In genomic region chr1:55831759-55832158, GRCh38 we compare ENCODE assay signal across 25 cellular contexts.
"Had no signal": no experiment of that assay in that cellular context is flagged by ENCODE, and none has a peak within 500 bp of the region (broad histone marks: within the 10 kb centered on the region; RNA-seq: fewer than 3 reads in every experiment).

No MANE protein-coding gene starts in this region.

- H3K4me3 Mint-ChIP-seq: naive thymus-derived CD4-positive, alpha-beta T cell; natural killer cell treated with Interleukin-12 subunit alpha and Interleukin-12 subunit beta and Interleukin-15 and Interleukin-18, amount 100 ng/mL, for 72 hours; neural progenitor cell; stimulated activated effector memory CD8-positive, alpha-beta T cell treated with anti-CD3 and anti-CD28 coated beads, Interleukin-12 subunit alpha, Interleukin-12 subunit beta, amount 100 ng/mL, for 72 hours; stimulated activated naive B cell treated with anti-CD40 and anti-IgM and Interleukin-4, amounts not matched to agents 10 μg/mL and 1 μg/mL and 100 μg/mL, for 72 hours; stimulated activated naive CD8-positive, alpha-beta T cell treated with anti-CD3 and anti-CD28 coated beads, Interleukin-15, Interleukin-2, amounts not matched to agents 100 ng/mL and 50 ng/mL, for 24 hours had no signal

- H3K4me1 Mint-ChIP-seq: neural progenitor cell; stimulated activated effector memory CD8-positive, alpha-beta T cell treated with anti-CD3 and anti-CD28 coated beads, Interleukin-12 subunit alpha, Interleukin-12 subunit beta, amount 100 ng/mL, for 72 hours; stimulated activated naive B cell treated with anti-CD40 and anti-IgM and Interleukin-4, amounts not matched to agents 10 μg/mL and 1 μg/mL and 100 μg/mL, for 72 hours had no signal

- H3K9me3 Mint-ChIP-seq: natural killer cell treated with Interleukin-12 subunit alpha and Interleukin-12 subunit beta and Interleukin-15 and Interleukin-18, amount 100 ng/mL, for 72 hours; neural progenitor cell; stimulated activated effector memory CD8-positive, alpha-beta T cell treated with anti-CD3 and anti-CD28 coated beads, Interleukin-12 subunit alpha, Interleukin-12 subunit beta, amount 100 ng/mL, for 72 hours; stimulated activated naive CD8-positive, alpha-beta T cell treated with anti-CD3 and anti-CD28 coated beads, Interleukin-15, Interleukin-2, amounts not matched to agents 100 ng/mL and 50 ng/mL, for 24 hours had no signal

- H3K4me1 ChIP-seq: neural progenitor cell, prostate gland, right lobe of liver, vagina had no signal

- ATAC-seq: naive thymus-derived CD4-positive, alpha-beta T cell; natural killer cell treated with Interleukin-12 subunit alpha and Interleukin-12 subunit beta and Interleukin-15 and Interleukin-18, amount 100 ng/mL, for 72 hours; right cardiac atrium; right lobe of liver; stimulated activated effector memory CD8-positive, alpha-beta T cell treated with anti-CD3 and anti-CD28 coated beads, Interleukin-12 subunit alpha, Interleukin-12 subunit beta, amount 100 ng/mL, for 72 hours; stimulated activated naive B cell treated with anti-CD40 and anti-IgM and Interleukin-4, amounts not matched to agents 10 μg/mL and 1 μg/mL and 100 μg/mL, for 72 hours had no signal

- H3K36me3 Mint-ChIP-seq: naive thymus-derived CD4-positive, alpha-beta T cell; natural killer cell treated with Interleukin-12 subunit alpha and Interleukin-12 subunit beta and Interleukin-15 and Interleukin-18, amount 100 ng/mL, for 72 hours; neural progenitor cell; stimulated activated effector memory CD8-positive, alpha-beta T cell treated with anti-CD3 and anti-CD28 coated beads, Interleukin-12 subunit alpha, Interleukin-12 subunit beta, amount 100 ng/mL, for 72 hours; stimulated activated naive B cell treated with anti-CD40 and anti-IgM and Interleukin-4, amounts not matched to agents 10 μg/mL and 1 μg/mL and 100 μg/mL, for 72 hours had no signal

- H3K9ac ChIP-seq: neural progenitor cell had no signal

- DNase-seq: naive thymus-derived CD4-positive, alpha-beta T cell; occipital lobe; ovary; right cardiac atrium; right lobe of liver; sigmoid colon; small intestine; stimulated activated CD4-positive, alpha-beta T cell treated with anti-CD3 and anti-CD28 coated beads, Interleukin-15, amount 100 ng/mL, for 24 hours; stimulated activated CD4-positive, alpha-beta T cell treated with anti-CD3 and anti-CD28 coated beads, Interleukin-2, amount 100 ng/mL, for 24 hours; stimulated activated CD4-positive, alpha-beta T cell treated with anti-CD3 and anti-CD28 coated beads, Interleukin-2, amount 100 ng/mL, for 48 hours; stimulated activated CD4-positive, alpha-beta T cell treated with anti-CD3 and anti-CD28 coated beads, Interleukin-4, amount 100 ng/mL, for 24 hours; stimulated activated naive B cell treated with anti-CD40 and anti-IgM and Interleukin-4, amounts not matched to agents 10 μg/mL and 1 μg/mL and 100 μg/mL, for 72 hours; stimulated activated naive CD4-positive, alpha-beta T cell treated with Interleukin-2 at 50 U/mL for 16 hours; stomach; thyroid gland; trophoblast cell; upper lobe of left lung had no signal

- H3K27me3 ChIP-seq: neural progenitor cell, ovary, right lobe of liver, sigmoid colon, stomach, thyroid gland, tibial nerve, upper lobe of left lung, vagina had no signal

- H3K27ac ChIP-seq: neural progenitor cell, ovary, prostate gland, right lobe of liver, sigmoid colon, stomach, thoracic aorta, thyroid gland, tibial nerve, upper lobe of left lung, vagina had no signal

- H3K4me3 ChIP-seq: neural progenitor cell, ovary, prostate gland, right lobe of liver, sigmoid colon, stomach, thoracic aorta, thyroid gland, tibial nerve, upper lobe of left lung, vagina had no signal

- H3K36me3 ChIP-seq: neural progenitor cell, ovary, prostate gland, right lobe of liver, sigmoid colon, stomach, thoracic aorta, thyroid gland, tibial nerve, upper lobe of left lung, vagina had no signal

- H3K27ac Mint-ChIP-seq: naive thymus-derived CD4-positive, alpha-beta T cell; natural killer cell treated with Interleukin-12 subunit alpha and Interleukin-12 subunit beta and Interleukin-15 and Interleukin-18, amount 100 ng/mL, for 72 hours; neural progenitor cell; stimulated activated effector memory CD8-positive, alpha-beta T cell treated with anti-CD3 and anti-CD28 coated beads, Interleukin-12 subunit alpha, Interleukin-12 subunit beta, amount 100 ng/mL, for 72 hours; stimulated activated naive B cell treated with anti-CD40 and anti-IgM and Interleukin-4, amounts not matched to agents 10 μg/mL and 1 μg/mL and 100 μg/mL, for 72 hours; stimulated activated naive CD8-positive, alpha-beta T cell treated with anti-CD3 and anti-CD28 coated beads, Interleukin-15, Interleukin-2, amounts not matched to agents 100 ng/mL and 50 ng/mL, for 24 hours had no signal

- H2AFZ ChIP-seq: neural progenitor cell had no signal

- H3K9me3 ChIP-seq: ovary, prostate gland, right lobe of liver, sigmoid colon, stomach, thoracic aorta, thyroid gland, tibial nerve, upper lobe of left lung, vagina had no signal

- H3K4me2 ChIP-seq: neural progenitor cell had no signal
